ENCODE assay signal across 8 cellular contexts in genomic region chr4:174423257-174423944, GRCh38.
A peak's percentile ranks its signal among the peaks of the same experiment; 100 is the strongest.
DNase-seq lines count a peak whose midpoint lies in the region; ATAC-seq and TF ChIP-seq lines count a peak whose summit lies in the region.

No MANE protein-coding gene starts in this region.

- no peaks in the 10 kb centered on the region for H3K27me3 ChIP-seq in upper lobe of right lung

- peaks cover 2% of the 10 kb centered on the region for H3K36me3 Mint-ChIP-seq in T-helper 17 cell (ENCODE audit: low read depth)

- H3K27ac Mint-ChIP-seq in T-helper 17 cell = peak overlapping the region; percentile 32

- H3K4me3 Mint-ChIP-seq in T-helper 17 cell = no peak overlapping the region

- ATAC-seq in HG03432 (IDR thresholded peaks at IDR 0.05; ENCODE audit: unreplicated experiment) (peak; percentile 90), T-helper 17 cell (no peak), upper lobe of right lung (peak; percentile 55), GM21528 (IDR thresholded peaks at IDR 0.05; ENCODE audit: low FRiP score, unreplicated experiment) (no peak)

- no peaks in the 10 kb centered on the region for H3K9me3 ChIP-seq in T-helper 17 cell (ENCODE audit: control insufficient read depth, low read length, poor library complexity, severe bottlenecking)
- H3K9me3 ChIP-seq in upper lobe of right lung = no peaks in the 10 kb centered on the region

- peak; percentile 4 for DNase-seq in stimulated activated CD4-positive, alpha-beta T cell treated with anti-CD3 and anti-CD28 coated beads, Interleukin-4, amount 100 ng/mL, for 24 hours
- DNase-seq in stimulated activated CD4-positive, alpha-beta T cell treated with anti-CD3 and anti-CD28 coated beads, Interleukin-2, amount 100 ng/mL, for 24 hours = no peak
- no peak for DNase-seq in T-helper 17 cell
- peak; percentile 6 for DNase-seq in globus pallidus (ENCODE audit: low spot score)
- DNase-seq in upper lobe of right lung = no peak
- DNase-seq in activated CD4-positive, alpha-beta T cell treated with anti-CD3 and anti-CD28 coated beads, Interleukin-2, amount 50 U/mL, for 1 hour = no peak

- H3K27ac ChIP-seq in upper lobe of right lung = no peak overlapping the region

- intact Hi-C loops in upper lobe of right lung (cut with DNase I) = no loop called here

- peaks cover 10% of the 10 kb centered on the region for H3K4me1 Mint-ChIP-seq in T-helper 17 cell

- no peak for TF ChIP-seq CTCF in upper lobe of right lung (IDR thresholded peaks at IDR 0.05)

- H3K4me1 ChIP-seq in upper lobe of right lung = peaks cover 7% of the 10 kb centered on the region

- no peak overlapping the region for H3K4me3 ChIP-seq in upper lobe of right lung

- no peaks in the 10 kb centered on the region for H3K36me3 ChIP-seq in upper lobe of right lung

- peaks cover 6% of the 10 kb centered on the region for H3K27me3 Mint-ChIP-seq in T-helper 17 cell

Comparison
In these comparisons a context has a peak if more than half of its experiments do, and no peak if none do; other contexts are left out.
1. DNase-seq: peak in stimulated activated CD4-positive, alpha-beta T cell treated with anti-CD3 and anti-CD28 coated beads, Interleukin-4, amount 100 ng/mL, for 24 hours (single experiment) and globus pallidus (single experiment); none in stimulated activated CD4-positive, alpha-beta T cell treated with anti-CD3 and anti-CD28 coated beads, Interleukin-2, amount 100 ng/mL, for 24 hours (0 of 2), T-helper 17 cell (0 of 3), upper lobe of right lung (single experiment) and activated CD4-positive, alpha-beta T cell treated with anti-CD3 and anti-CD28 coated beads, Interleukin-2, amount 50 U/mL, for 1 hour (single experiment).
2. ATAC-seq: peak in HG03432 (single experiment) and upper lobe of right lung (single experiment); none in T-helper 17 cell (single experiment) and GM21528 (single experiment).